In the genomic region with DNA sequence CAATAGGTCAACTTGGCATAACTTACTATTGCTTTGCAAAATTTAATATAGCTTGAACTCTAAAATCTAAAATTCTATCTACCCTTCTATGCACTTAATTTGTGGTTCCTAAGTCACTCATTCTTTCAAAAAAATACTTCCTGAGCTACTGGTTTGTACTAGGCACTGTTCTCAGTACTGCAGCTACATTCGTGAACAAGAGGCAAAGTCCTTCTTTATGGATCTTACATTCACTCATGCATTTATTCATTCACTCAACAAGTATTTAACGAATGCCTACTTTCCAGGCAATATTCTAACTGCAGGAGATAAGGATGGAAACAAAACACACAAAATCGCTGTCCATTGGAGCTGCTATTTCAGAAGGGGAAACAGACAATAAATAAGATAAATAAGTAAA, we compare ENCODE assay signal across 18 cellular contexts.
DNase-seq lines count a peak whose midpoint lies in the region; ATAC-seq and TF ChIP-seq lines count a peak whose summit lies in the region.
"Had no signal": no experiment of that assay in that cellular context is flagged by ENCODE, and none has a peak within 500 bp of the region (broad histone marks: within the 10 kb centered on the region; RNA-seq: fewer than 3 reads in every experiment).

No MANE protein-coding gene starts in this region.

- TF ChIP-seq CTCF in GM23338 (conservative IDR thresholded peaks at IDR 0.05; ENCODE audit: low read depth in 2 of 2) (no peak), mucosa of descending colon (IDR thresholded peaks at IDR 0.05) (no peak), endodermal cell (conservative IDR thresholded peaks at IDR 0.05) (no peak)

- ATAC-seq in GM23338 = no peak
- no peak for ATAC-seq in central memory CD8-positive, alpha-beta T cell (replicated peaks; ENCODE audit: extremely low read depth, poor library complexity, severe bottlenecking)
- peak; percentile 55 for ATAC-seq in left lobe of liver
- ATAC-seq in mucosa of descending colon = peak; percentile 83
- ATAC-seq in GM18498 (IDR thresholded peaks at IDR 0.05; ENCODE audit: unreplicated experiment) = no peak
- ATAC-seq in GM19351 (IDR thresholded peaks at IDR 0.05; ENCODE audit: unreplicated experiment) = no peak

- H3K36me3 Mint-ChIP-seq in GM23338 (ENCODE audit: low read depth) (peaks cover 13% of the 10 kb centered on the region), endodermal cell (ENCODE audit: low read depth) (peaks cover 37% of the 10 kb centered on the region)
- peaks cover 17% of the 10 kb centered on the region for H3K36me3 Mint-ChIP-seq in central memory CD8-positive, alpha-beta T cell (ENCODE audit: insufficient read depth)

- H3K36me3 ChIP-seq in GM23338 (ENCODE audit: insufficient read depth) (no peaks in the 10 kb centered on the region), mucosa of descending colon (ENCODE audit: low read depth) (no peaks in the 10 kb centered on the region), endodermal cell (ENCODE audit: control insufficient read depth, insufficient read depth, low read length) (peaks cover 18% of the 10 kb centered on the region), mesenchymal stem cell (ENCODE audit: control insufficient read depth in 1 of 2, insufficient read depth in 2 of 2, low read depth in 1 of 2, low read length in 2 of 2) (peaks cover 10 to 62% of the 10 kb centered on the region in 2 experiments)
- H3K36me3 ChIP-seq: HAP-1 had no signal

- no peaks in the 10 kb centered on the region for H3F3A ChIP-seq in GM23338 (replicated peaks; ENCODE audit: low read depth)

- H3K23ac ChIP-seq in mesenchymal stem cell (ENCODE audit: low read length in 2 of 2) = no peak overlapping the region

- H3K4me3 Mint-ChIP-seq in GM23338 (no peak overlapping the region), endodermal cell (no peak overlapping the region)
- H3K4me3 Mint-ChIP-seq in central memory CD8-positive, alpha-beta T cell = no peak overlapping the region
- H3K4me3 Mint-ChIP-seq: B cell; CD4-positive, CD25-positive, alpha-beta regulatory T cell; CD8-positive, alpha-beta memory T cell had no signal

- intact Hi-C loops in mucosa of descending colon (cut with DNase I, micrococcal nuclease) = no loop called here

- H3K9me3 ChIP-seq in mucosa of descending colon = no peaks in the 10 kb centered on the region
- H3K9me3 ChIP-seq in endodermal cell (ENCODE audit: control insufficient read depth, low read length) = no peaks in the 10 kb centered on the region
- H3K9me3 ChIP-seq in mesenchymal stem cell (ENCODE audit: control insufficient read depth, low read length) = no peaks in the 10 kb centered on the region
- H3K9me3 ChIP-seq: BLaER1 treated with 17β-estradiol and CSF1 and Interleukin-3, amounts not matched to agents 10 nM and 100 nM; HAP-1 had no signal

- H3K14ac ChIP-seq in mesenchymal stem cell (ENCODE audit: low read length in 2 of 2) = no peak overlapping the region

- H2BK120ac ChIP-seq in mesenchymal stem cell (ENCODE audit: low read depth, low read length) = no peak overlapping the region

- H3K4ac ChIP-seq in mesenchymal stem cell (ENCODE audit: low read depth in 1 of 2, low read length in 2 of 2) = no peak overlapping the region

- H3K27ac Mint-ChIP-seq in GM23338 = 0 out of 2 replicates have a peak overlapping the region, but pooled peaks have one; percentile 8
- peak overlapping the region; percentile 3 for H3K27ac Mint-ChIP-seq in central memory CD8-positive, alpha-beta T cell (ENCODE audit: low read depth)
- H3K27ac Mint-ChIP-seq in endodermal cell = no peak overlapping the region
- H3K27ac Mint-ChIP-seq: B cell had no signal

- H3K4me1 Mint-ChIP-seq in GM23338 = peaks cover 10% of the 10 kb centered on the region; the same call in 2 of the 3 replicates
- H3K4me1 Mint-ChIP-seq in central memory CD8-positive, alpha-beta T cell = no peaks in the 10 kb centered on the region
- H3K4me1 Mint-ChIP-seq in endodermal cell = no peaks in the 10 kb centered on the region
- H3K4me1 Mint-ChIP-seq: B cell had no signal

- peaks cover 2% of the 10 kb centered on the region for H3K79me1 ChIP-seq in mesenchymal stem cell (replicated peaks; ENCODE audit: low read length, poor library complexity, severe bottlenecking)

- H3K27me3 ChIP-seq in GM23338 (ENCODE audit: insufficient read depth) (no peaks in the 10 kb centered on the region), endodermal cell (ENCODE audit: control insufficient read depth, insufficient read depth, low read length, poor library complexity, severe bottlenecking) (no peaks in the 10 kb centered on the region), mesenchymal stem cell (ENCODE audit: control insufficient read depth in 1 of 2, insufficient read depth in 1 of 2, low read length in 2 of 2) (no peaks in the 10 kb centered on the region)
- H3K27me3 ChIP-seq: BLaER1 treated with 17β-estradiol and CSF1 and Interleukin-3, amounts not matched to agents 10 nM and 100 nM had no signal

- no peak overlapping the region for H3K4me2 ChIP-seq in GM23338
- no peak overlapping the region for H3K4me2 ChIP-seq in mesenchymal stem cell (ENCODE audit: low read length, poor library complexity, severe bottlenecking)
- H3K4me2 ChIP-seq: BLaER1 treated with 17β-estradiol and CSF1 and Interleukin-3, amounts not matched to agents 10 nM and 100 nM had no signal

- WGBS in endodermal cell (ENCODE audit: insufficient coverage in 1 of 2, insufficient read length in 1 of 2), 2 experiments = 86 to 92% methylated on average over 1 to 2 of the region's 3 CpGs
- 100% methylated on average over 1 of the region's 3 CpGs for WGBS in mesenchymal stem cell

- H3K79me2 ChIP-seq in GM23338 (replicated peaks; ENCODE audit: insufficient read depth) = no peaks in the 10 kb centered on the region

- no peak overlapping the region for H3K4me3 ChIP-seq in GM23338
- no peak overlapping the region for H3K4me3 ChIP-seq in mucosa of descending colon
- no peak overlapping the region for H3K4me3 ChIP-seq in endodermal cell (ENCODE audit: low read length)
- H3K4me3 ChIP-seq in mesenchymal stem cell (ENCODE audit: insufficient read depth in 1 of 2, low read depth in 1 of 2, low read length in 2 of 2) = no peak overlapping the region
- H3K4me3 ChIP-seq: BLaER1 treated with 17β-estradiol and CSF1 and Interleukin-3, amounts not matched to agents 10 nM and 100 nM; HAP-1 had no signal

- H3K9ac ChIP-seq in endodermal cell (ENCODE audit: extremely low read depth, low read length, poor library complexity, severe bottlenecking) = no peak overlapping the region
- no peak overlapping the region for H3K9ac ChIP-seq in mesenchymal stem cell (ENCODE audit: low read length)
- H3K9ac ChIP-seq: BLaER1 treated with 17β-estradiol and CSF1 and Interleukin-3, amounts not matched to agents 10 nM and 100 nM had no signal

- H2BK15ac ChIP-seq in mesenchymal stem cell (ENCODE audit: low read depth, poor library complexity, severe bottlenecking) = no peak overlapping the region

- H3K27me3 Mint-ChIP-seq in GM23338 (ENCODE audit: insufficient read depth, low read depth, poor library complexity) (no peaks in the 10 kb centered on the region), endodermal cell (ENCODE audit: insufficient read depth) (no peaks in the 10 kb centered on the region)
- no peaks in the 10 kb centered on the region for H3K27me3 Mint-ChIP-seq in central memory CD8-positive, alpha-beta T cell
- H3K27me3 Mint-ChIP-seq: B cell; CD4-positive, CD25-positive, alpha-beta regulatory T cell; CD8-positive, alpha-beta memory T cell had no signal

- H3K4me1 ChIP-seq in GM23338 (ENCODE audit: insufficient read depth) (no peaks in the 10 kb centered on the region), mucosa of descending colon (ENCODE audit: low read depth) (peaks cover 5% of the 10 kb centered on the region), endodermal cell (ENCODE audit: control insufficient read depth, insufficient read depth, low read length) (no peaks in the 10 kb centered on the region), mesenchymal stem cell (ENCODE audit: control insufficient read depth, insufficient read depth, low read depth, low read length) (no peaks in the 10 kb centered on the region)
- H3K4me1 ChIP-seq: BLaER1 treated with 17β-estradiol and CSF1 and Interleukin-3, amounts not matched to agents 10 nM and 100 nM; HAP-1 had no signal

- no peak overlapping the region for H2BK12ac ChIP-seq in mesenchymal stem cell (ENCODE audit: low read length in 2 of 2)

- no peak overlapping the region for H2AK5ac ChIP-seq in mesenchymal stem cell (ENCODE audit: low read length, severe bottlenecking)

- no peak overlapping the region for H2AFZ ChIP-seq in GM23338
- H2AFZ ChIP-seq in mesenchymal stem cell (ENCODE audit: low read depth, low read length) = no peak overlapping the region

- H3K9me2 ChIP-seq in GM23338 (ENCODE audit: insufficient read depth) = no peaks in the 10 kb centered on the region

- no peak overlapping the region for H2BK5ac ChIP-seq in mesenchymal stem cell (ENCODE audit: low read depth, low read length, poor library complexity, severe bottlenecking)

- H3K9me3 Mint-ChIP-seq in GM23338 (no peaks in the 10 kb centered on the region), endodermal cell (no peaks in the 10 kb centered on the region)
- no peaks in the 10 kb centered on the region for H3K9me3 Mint-ChIP-seq in central memory CD8-positive, alpha-beta T cell
- H3K9me3 Mint-ChIP-seq: CD4-positive, CD25-positive, alpha-beta regulatory T cell; CD8-positive, alpha-beta memory T cell had no signal

- H3K18ac ChIP-seq in mesenchymal stem cell (ENCODE audit: low read depth in 1 of 2, low read length in 2 of 2) = no peak overlapping the region

- no peak overlapping the region for H4K91ac ChIP-seq in mesenchymal stem cell (ENCODE audit: low read length)

- H3K27ac ChIP-seq in GM23338 (ENCODE audit: low read depth) (no peak overlapping the region), endodermal cell (ENCODE audit: low read depth, low read length) (no peak overlapping the region), mesenchymal stem cell (ENCODE audit: low read length, poor library complexity, severe bottlenecking) (no peak overlapping the region)
- H3K27ac ChIP-seq: BLaER1 treated with 17β-estradiol and CSF1 and Interleukin-3, amounts not matched to agents 10 nM and 100 nM had no signal

- no peak for DNase-seq in GM23338 (ENCODE audit: low spot score)
- DNase-seq in central memory CD8-positive, alpha-beta T cell (ENCODE audit: low spot score in 2 of 2) = no peak
- no peak for DNase-seq in left lobe of liver (ENCODE audit: low spot score)
- no peak for DNase-seq in mucosa of descending colon
- DNase-seq in endodermal cell = no peak
- DNase-seq in mesenchymal stem cell = no peak
- DNase-seq: 8988T; CD4-positive, CD25-positive, alpha-beta regulatory T cell; CD8-positive, alpha-beta memory T cell; COR-L47; DMS 273 treated with DMSO at 0.1 percent for 48 hours; DMS53; GDM1 had no signal

- H4K8ac ChIP-seq in mesenchymal stem cell (ENCODE audit: low read length) = no peak overlapping the region

- H4K20me1 ChIP-seq in GM23338 (replicated peaks; ENCODE audit: insufficient read depth) = no peaks in the 10 kb centered on the region
- H4K20me1 ChIP-seq: BLaER1 treated with 17β-estradiol and CSF1 and Interleukin-3, amounts not matched to agents 10 nM and 100 nM had no signal

TF ChIP-seq in GM23338, 12 proteins besides CTCF, POLR2A, EP300 and RAD21 (continues in another document):
- TF ChIP-seq ZNF331 (CRISPR knock-in tag; IDR thresholded peaks at IDR 0.05; ENCODE audit: low read depth) (no peak), CREB1 (CRISPR knock-in tag; IDR thresholded peaks at IDR 0.05; ENCODE audit: low read depth) (no peak), NANOG (IDR thresholded peaks at IDR 0.05; ENCODE audit: borderline replicate concordance) (no peak)

Comparison
In these comparisons a context has a peak if more than half of its experiments do, and no peak if none do; other contexts are left out.
1. ATAC-seq: peak in left lobe of liver (single experiment) and mucosa of descending colon (single experiment); none in GM23338 (single experiment), central memory CD8-positive, alpha-beta T cell (single experiment), GM18498 (single experiment) and GM19351 (single experiment).